In genomic region chr2:241818943-241819270, GRCh38 we compare ENCODE assay signal across 1 cellular context.
TF ChIP-seq lines count a peak whose summit lies in the region.

No MANE protein-coding gene starts in this region.

TF ChIP-seq in HepG2, 621 proteins besides CTCF, POLR2A, EP300 and RAD21 (continued from another document and continues in another):
- TF ChIP-seq ZNF142 (CRISPR knock-in tag; IDR thresholded peaks at IDR 0.05) = peak; percentile 66; the same call in 1 of the 2 replicates
- no peak for TF ChIP-seq ZFAT (CRISPR knock-in tag; conservative IDR thresholded peaks at IDR 0.05)
- TF ChIP-seq ZBTB7A (CRISPR knock-in tag; IDR thresholded peaks at IDR 0.05) = peak; percentile 88; the same call in 1 of the 2 replicates
- no peak for TF ChIP-seq CENPX (CRISPR knock-in tag; IDR thresholded peaks at IDR 0.05)
- no peak for TF ChIP-seq ADNP (CRISPR knock-in tag; IDR thresholded peaks at IDR 0.05)
- no peak; the same call in 1 of the 2 replicates for TF ChIP-seq SMC3 (IDR thresholded peaks at IDR 0.05; ENCODE audit: low read length)
- TF ChIP-seq LRRFIP1 (CRISPR knock-in tag; conservative IDR thresholded peaks at IDR 0.05) = 0 out of 2 replicates have a peak, but pooled peaks have one; percentile 65
- TF ChIP-seq HDAC2 (CRISPR knock-in tag; IDR thresholded peaks at IDR 0.05) = peak; percentile 81
- TF ChIP-seq ONECUT2 (CRISPR knock-in tag; IDR thresholded peaks at IDR 0.05) = no peak; the same call in 1 of the 2 replicates
- no peak for TF ChIP-seq BCLAF1 (IDR thresholded peaks at IDR 0.05)
- TF ChIP-seq PAF1 (CRISPR knock-in tag; IDR thresholded peaks at IDR 0.05) = peak; percentile 83
- TF ChIP-seq ZNF101 (CRISPR knock-in tag; IDR thresholded peaks at IDR 0.05; ENCODE audit: borderline replicate concordance, low read depth) = 0 out of 2 replicates have a peak, but pooled peaks have one; percentile 77
- peak; percentile 29 for TF ChIP-seq IKZF4 (CRISPR knock-in tag; IDR thresholded peaks at IDR 0.05; ENCODE audit: borderline replicate concordance, low read depth, not compliant biosample characterization)
- no peak for TF ChIP-seq SMAD9 (CRISPR knock-in tag; IDR thresholded peaks at IDR 0.05)
- TF ChIP-seq TARDBP (CRISPR knock-in tag; IDR thresholded peaks at IDR 0.05) = peak; percentile 96
- TF ChIP-seq ZNF362 (CRISPR knock-in tag; IDR thresholded peaks at IDR 0.05; ENCODE audit: borderline replicate concordance) = peak; percentile 66
- 0 out of 2 replicates have a peak, but pooled peaks have one; percentile 56 for TF ChIP-seq ZNF556 (CRISPR knock-in tag; IDR thresholded peaks at IDR 0.05; ENCODE audit: borderline replicate concordance)
- TF ChIP-seq TFE3 (CRISPR knock-in tag; IDR thresholded peaks at IDR 0.05) = peak; percentile 99
- TF ChIP-seq MEF2D (CRISPR knock-in tag; IDR thresholded peaks at IDR 0.05) = peak; percentile 76; the same call in 1 of the 2 replicates
- TF ChIP-seq ZNF609 (CRISPR knock-in tag; IDR thresholded peaks at IDR 0.05; ENCODE audit: borderline replicate concordance) = peak; percentile 78; the same call in 1 of the 2 replicates
- no peak for TF ChIP-seq HOXD1 (CRISPR knock-in tag; IDR thresholded peaks at IDR 0.05)
- peak; percentile 59 for TF ChIP-seq CREB1 (IDR thresholded peaks at IDR 0.05)
- TF ChIP-seq CREB1 (CRISPR knock-in tag; IDR thresholded peaks at IDR 0.05) = no peak
- TF ChIP-seq ZNF430 (CRISPR knock-in tag; IDR thresholded peaks at IDR 0.05) = peak; percentile 81
- TF ChIP-seq ZNF337 (CRISPR knock-in tag; IDR thresholded peaks at IDR 0.05; ENCODE audit: borderline replicate concordance, low read depth) = no peak
- TF ChIP-seq SMYD3 (CRISPR knock-in tag; IDR thresholded peaks at IDR 0.05) = peak; percentile 86; the same call in 1 of the 2 replicates
- TF ChIP-seq ZNF326 (CRISPR knock-in tag; IDR thresholded peaks at IDR 0.05; ENCODE audit: borderline replicate concordance) = peak; percentile 93; the same call in 1 of the 2 replicates
- no peak; the same call in 1 of the 2 replicates for TF ChIP-seq GATA4 (IDR thresholded peaks at IDR 0.05; ENCODE audit: borderline replicate concordance, low read depth)
- peak; percentile 97 for TF ChIP-seq RAD51 (IDR thresholded peaks at IDR 0.05; ENCODE audit: borderline replicate concordance)
- 0 out of 2 replicates have a peak, but pooled peaks have one; percentile 24 for TF ChIP-seq ATF3 (CRISPR knock-in tag; IDR thresholded peaks at IDR 0.05)
- TF ChIP-seq ZNF224 (CRISPR knock-in tag; IDR thresholded peaks at IDR 0.05) = peak; percentile 89
- TF ChIP-seq FOXA1 (IDR thresholded peaks at IDR 0.05) = no peak
- TF ChIP-seq FOXA1 (CRISPR knock-in tag; IDR thresholded peaks at IDR 0.05) = peak; percentile 68
- TF ChIP-seq BRD4 (CRISPR knock-in tag; IDR thresholded peaks at IDR 0.05) = no peak
- TF ChIP-seq SP4 (CRISPR knock-in tag; IDR thresholded peaks at IDR 0.05) = peak; percentile 83
- TF ChIP-seq NFKB2 (CRISPR knock-in tag; IDR thresholded peaks at IDR 0.05; ENCODE audit: borderline replicate concordance) = 0 out of 2 replicates have a peak, but pooled peaks have one; percentile 76
- TF ChIP-seq FLYWCH1 (CRISPR knock-in tag; IDR thresholded peaks at IDR 0.05) = no peak
- TF ChIP-seq KLF13 (CRISPR knock-in tag; IDR thresholded peaks at IDR 0.05) = no peak; the same call in 1 of the 2 replicates
- peak; percentile 41; the same call in 1 of the 2 replicates for TF ChIP-seq REL (CRISPR knock-in tag; conservative IDR thresholded peaks at IDR 0.05)
- TF ChIP-seq SMARCC2 (IDR thresholded peaks at IDR 0.05) = no peak
- TF ChIP-seq ZNF546 (CRISPR knock-in tag; conservative IDR thresholded peaks at IDR 0.05) = 0 out of 2 replicates have a peak, but pooled peaks have one; percentile 39
- no peak for TF ChIP-seq ZNF30 (CRISPR knock-in tag; IDR thresholded peaks at IDR 0.05)
- TF ChIP-seq ZNF878 (CRISPR knock-in tag; IDR thresholded peaks at IDR 0.05) = peak; percentile 92
- TF ChIP-seq PHF8 (CRISPR knock-in tag; IDR thresholded peaks at IDR 0.05) = no peak
- peak; percentile 87; the same call in 1 of the 2 replicates for TF ChIP-seq ZNF329 (CRISPR knock-in tag; IDR thresholded peaks at IDR 0.05; ENCODE audit: low read depth)
